ENCODE assay signal across 21 cellular contexts in the genomic region with DNA sequence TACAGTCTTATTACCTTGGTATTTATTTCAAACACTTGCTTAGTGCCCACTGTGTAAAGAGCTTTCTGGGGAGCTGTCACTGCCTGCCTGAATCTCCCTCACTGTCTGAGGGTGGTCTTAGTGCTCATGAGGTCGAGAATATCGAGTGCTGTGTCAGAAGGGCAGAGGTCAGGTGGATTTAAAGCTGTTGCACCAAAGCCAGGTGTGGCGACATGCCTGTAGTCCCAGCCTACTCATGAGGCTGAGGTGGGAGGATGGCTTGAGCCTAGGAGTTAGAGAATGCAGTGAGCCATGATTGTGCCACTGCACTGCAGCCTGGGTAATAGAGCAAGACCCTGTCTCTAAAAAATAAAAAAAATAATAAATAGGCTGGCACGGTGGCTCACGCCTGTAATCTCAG. TPM values are rescaled to one million over a fixed set of nuclear protein-coding genes. Genes with fewer than 3 reads are reported as not detected.
DNase-seq lines count a peak whose midpoint lies in the region; ATAC-seq, FAIRE-seq and TF ChIP-seq lines count a peak whose summit lies in the region.
"Had no signal": no experiment of that assay in that cellular context is flagged by ENCODE, and none has a peak within 500 bp of the region (broad histone marks: within the 10 kb centered on the region; RNA-seq: fewer than 3 reads in every experiment).

No MANE protein-coding gene starts in this region.

- H3K4me3 ChIP-seq in GM12878 (no peak overlapping the region), neural progenitor cell (no peak overlapping the region)
- H3K4me3 ChIP-seq: esophagus squamous epithelium, gastroesophageal sphincter, MG63, tibial artery had no signal

- H3K27me3 Mint-ChIP-seq in T-helper 2 cell treated with Interferon-gamma antibody and Interleukin-4, amounts not matched to agents 5 μg/mL and 100 μg/mL, for 36 hours (ENCODE audit: low read depth): no peaks in the 10 kb centered on the region
- no peaks in the 10 kb centered on the region for H3K27me3 Mint-ChIP-seq in H9 (ENCODE audit: low read depth)
- peaks cover 4% of the 10 kb centered on the region for H3K27me3 Mint-ChIP-seq in neural progenitor cell (ENCODE audit: insufficient read depth, low read depth)
- H3K27me3 Mint-ChIP-seq: activated naive CD4-positive, alpha-beta T cell treated with anti-CD3 and anti-CD28 coated beads, Interleukin-2, amount 50 U/mL, for 24 hours; memory B cell; stimulated activated naive CD8-positive, alpha-beta T cell treated with anti-CD3 and anti-CD28 coated beads, Interleukin-15, Interleukin-2, amounts not matched to agents 100 ng/mL and 50 ng/mL, for 24 hours had no signal

- peaks cover 43% of the 10 kb centered on the region for H3K36me3 Mint-ChIP-seq in T-helper 2 cell treated with Interferon-gamma antibody and Interleukin-4, amounts not matched to agents 5 μg/mL and 100 μg/mL, for 36 hours (ENCODE audit: low read depth)
- H3K36me3 Mint-ChIP-seq in H9 (ENCODE audit: insufficient read depth in 1 of 3, low read depth in 3 of 3): peaks cover 14 to 33% (median 25%) of the 10 kb centered on the region in 3 experiments
- H3K36me3 Mint-ChIP-seq in neural progenitor cell: peaks cover 35% of the 10 kb centered on the region

- no peak overlapping the region for H2BK5ac ChIP-seq in H9 (ENCODE audit: insufficient read length, low read length)

- H2AFZ ChIP-seq in H9 (ENCODE audit: low read length): no peak overlapping the region
- H2AFZ ChIP-seq in GM12878 (ENCODE audit: control insufficient read depth, low read depth, low read length): no peak overlapping the region
- H2AFZ ChIP-seq in neural progenitor cell (replicated peaks): no peak overlapping the region

- no peak overlapping the region for H2BK15ac ChIP-seq in H9 (ENCODE audit: low read depth, low read length)

- in situ Hi-C loops in GM12878 (cut with MboI) (no loop called here), KBM-7 (cut with MboI; ENCODE audit: low pct_unique_long_range_greater_than_20kb, low sequenced_read_pairs) (no loop called here)

- SMC1A ChIA-PET in GM12878 (lab: Charles Lee; ENCODE audit: uncharacterized antibody, unreplicated experiment): interaction anchor here (1.3 to 5.3 kb wide), 5 partner anchors 13 to 116 kb away, joined by 5 to 55 read pairs (median 7); no protein-coding TSS in a partner anchor

- POLR2A ChIA-PET in GM12878 (lab: Charles Lee): interaction anchor here (0.5 to 12.6 kb wide), 7 partner anchors 11 to 60 kb away, joined by 3 to 177 read pairs (median 6); partner anchors contain the start of genes CCM2 and MYO1G

- intact Hi-C loops in GM12878 (cut with micrococcal nuclease; ENCODE audit: unreplicated experiment): loop anchor here (10.0 kb wide), 1 partner anchor 386 kb away; no protein-coding TSS in a partner anchor

- H3K4me3 Mint-ChIP-seq in T-helper 2 cell treated with Interferon-gamma antibody and Interleukin-4, amounts not matched to agents 5 μg/mL and 100 μg/mL, for 36 hours: no peak overlapping the region
- H3K4me3 Mint-ChIP-seq in H9: no peak overlapping the region
- no peak overlapping the region for H3K4me3 Mint-ChIP-seq in neural progenitor cell
- H3K4me3 Mint-ChIP-seq: activated naive CD4-positive, alpha-beta T cell treated with anti-CD3 and anti-CD28 coated beads, Interleukin-2, amount 50 U/mL, for 24 hours; memory B cell; nephron; stimulated activated naive CD8-positive, alpha-beta T cell treated with anti-CD3 and anti-CD28 coated beads, Interleukin-15, Interleukin-2, amounts not matched to agents 100 ng/mL and 50 ng/mL, for 24 hours had no signal

- BruUV-seq in GM12878 (replicated peaks; lab: Mats Ljungman, UMichigan): no TSS peak

- CTCF ChIA-PET in GM12878 (lab: Yijun Ruan, JAX): interaction anchor here (1.3 to 2.3 kb wide), 3 partner anchors 13 to 47 kb away, joined by 6 to 8 read pairs (median 7); no protein-coding TSS in a partner anchor

- H3K9ac ChIP-seq in H9 (ENCODE audit: extremely low read depth, insufficient read length, low read length) (no peak overlapping the region), GM12878 (ENCODE audit: control insufficient read depth, insufficient read depth, low read length) (no peak overlapping the region), neural progenitor cell (no peak overlapping the region)

- peak overlapping the region; percentile 79 for H3K27ac Mint-ChIP-seq in T-helper 2 cell treated with Interferon-gamma antibody and Interleukin-4, amounts not matched to agents 5 μg/mL and 100 μg/mL, for 36 hours
- H3K27ac Mint-ChIP-seq in H9 (peak overlapping the region in 2 of 3 experiments; percentile 19 to 70; a peak in 5 of 7 replicates), neural progenitor cell (peak overlapping the region; percentile 34)

- no peak overlapping the region for H4K91ac ChIP-seq in H9 (ENCODE audit: insufficient read length, low read depth, low read length)

- H3K9me3 Mint-ChIP-seq in T-helper 2 cell treated with Interferon-gamma antibody and Interleukin-4, amounts not matched to agents 5 μg/mL and 100 μg/mL, for 36 hours: peaks cover 8% of the 10 kb centered on the region
- peaks cover 6 to 9% of the 10 kb centered on the region in 2 experiments; a peak in 4 of 5 replicates for H3K9me3 Mint-ChIP-seq in H9
- peaks cover 20% of the 10 kb centered on the region for H3K9me3 Mint-ChIP-seq in neural progenitor cell
- H3K9me3 Mint-ChIP-seq: activated naive CD4-positive, alpha-beta T cell treated with anti-CD3 and anti-CD28 coated beads, Interleukin-2, amount 50 U/mL, for 24 hours; stimulated activated naive CD8-positive, alpha-beta T cell treated with anti-CD3 and anti-CD28 coated beads, Interleukin-15, Interleukin-2, amounts not matched to agents 100 ng/mL and 50 ng/mL, for 24 hours had no signal

- no peak overlapping the region for H2BK20ac ChIP-seq in H9 (ENCODE audit: low read depth, low read length, poor library complexity, severe bottlenecking)

- H3T11ph ChIP-seq in H9 (ENCODE audit: low read length): no peak overlapping the region

- RAD21 ChIA-PET in GM12878 (lab: Charles Lee; ENCODE audit: unreplicated experiment): interaction anchor here (0.9 to 2.2 kb wide), 4 partner anchors 13 to 50 kb away, joined by 3 to 15 read pairs (median 4); partner anchors contain the start of gene MYO1G

- ATAC-seq in GM12878: peak; percentile 18; the same call in 2 of the 3 replicates
- ATAC-seq: gastroesophageal sphincter had no signal

- H3K27me3 ChIP-seq in H9 (ENCODE audit: insufficient read depth, low read length) (no peaks in the 10 kb centered on the region), GM12878 (replicated peaks in 1 of 2; ENCODE audit: control insufficient read depth in 2 of 2, insufficient read depth in 2 of 2, low read length in 1 of 2) (no peaks in the 10 kb centered on the region), neural progenitor cell (no peaks in the 10 kb centered on the region)
- H3K27me3 ChIP-seq: esophagus squamous epithelium, gastroesophageal sphincter, MG63, tibial artery had no signal

- no peak overlapping the region for H3K4ac ChIP-seq in H9 (ENCODE audit: low read depth, low read length)

- H3K27ac ChIP-seq in H9 (ENCODE audit: insufficient read length, low read depth, low read length) (no peak overlapping the region), GM12878 (ENCODE audit: control insufficient read depth, insufficient read depth) (peak overlapping the region; percentile 30; the same call in 1 of the 2 replicates), neural progenitor cell (no peak overlapping the region)
- H3K27ac ChIP-seq: esophagus squamous epithelium, gastroesophageal sphincter, tibial artery had no signal

- H4K20me1 ChIP-seq in H9 (ENCODE audit: control insufficient read depth, insufficient read depth, insufficient read length): no peaks in the 10 kb centered on the region
- H4K20me1 ChIP-seq in GM12878 (ENCODE audit: control insufficient read depth, insufficient read depth): no peaks in the 10 kb centered on the region
- peaks cover 10% of the 10 kb centered on the region for H4K20me1 ChIP-seq in neural progenitor cell (ENCODE audit: low read depth)

- no peaks in the 10 kb centered on the region for H3K79me1 ChIP-seq in H9 (ENCODE audit: insufficient read depth, low read depth, low read length, poor library complexity, severe bottlenecking)

- no peak overlapping the region for H4K5ac ChIP-seq in H9 (ENCODE audit: insufficient read length, low read depth, low read length)

- H3K4me1 Mint-ChIP-seq in T-helper 2 cell treated with Interferon-gamma antibody and Interleukin-4, amounts not matched to agents 5 μg/mL and 100 μg/mL, for 36 hours (ENCODE audit: low read depth): peaks cover 51% of the 10 kb centered on the region
- H3K4me1 Mint-ChIP-seq in H9: peaks cover 3% of the 10 kb centered on the region in 2 experiments
- H3K4me1 Mint-ChIP-seq in neural progenitor cell: peaks cover 3% of the 10 kb centered on the region

- DNase-seq in T-helper 2 cell treated with Interferon-gamma antibody and Interleukin-4, amounts not matched to agents 5 μg/mL and 100 μg/mL, for 36 hours (ENCODE audit: low spot score): no peak
- no peak for DNase-seq in T-helper 2 cell
- no peak for DNase-seq in H9
- DNase-seq in GM12878 (ENCODE audit: low read depth, low spot score): no peak
- no peak for DNase-seq in neural progenitor cell (ENCODE audit: low spot score)
- DNase-seq in NCI-H446 treated with DMSO at 0.1 percent for 48 hours (lab: John Stamatoyannopoulos, UW): no peak
- DNase-seq in RKO (ENCODE audit: low spot score): no peak
- DNase-seq in KBM-7: no peak
- DNase-seq: 8988T; effector memory CD4-positive, alpha-beta T cell; esophagus squamous epithelium; NCI-H526 treated with DMSO at 0.1 percent for 48 hours; posterior cingulate gyrus; SW 1271 had no signal

- TF ChIP-seq EP300 in GM12878 (IDR thresholded peaks at IDR 0.05; ENCODE audit: borderline replicate concordance in 1 of 2, control insufficient read depth in 1 of 2, low read depth in 2 of 2, low read length in 2 of 2): no peak

- H2BK12ac ChIP-seq in H9 (ENCODE audit: insufficient read length, low read depth, low read length): no peak overlapping the region

- H3F3A ChIP-seq in neural progenitor cell (ENCODE audit: low read depth): peaks cover 4% of the 10 kb centered on the region

- H4K8ac ChIP-seq in H9 (replicated peaks; ENCODE audit: insufficient read length, low read depth, low read length): no peak overlapping the region

- H3K23ac ChIP-seq in H9 (ENCODE audit: insufficient read length, low read depth, low read length): no peak overlapping the region

- H2BK120ac ChIP-seq in H9 (ENCODE audit: low read depth, low read length, poor library complexity, severe bottlenecking): no peak overlapping the region

- no peak overlapping the region for H3K18ac ChIP-seq in H9 (ENCODE audit: insufficient read length, low read depth, low read length)

- no peak overlapping the region for H3K56ac ChIP-seq in H9 (ENCODE audit: insufficient read length, low read depth, low read length)

- H3K23me2 ChIP-seq in H9 (ENCODE audit: insufficient read length, low read depth, low read length, poor library complexity, severe bottlenecking): no peaks in the 10 kb centered on the region

- TF ChIP-seq RAD21 in GM12878 (IDR thresholded peaks at IDR 0.05; ENCODE audit: insufficient read depth, low read depth, low read length): no peak

- no peak for TF ChIP-seq CTCF in H9 (conservative IDR thresholded peaks at IDR 0.05)
- TF ChIP-seq CTCF in GM12878 (IDR thresholded peaks at IDR 0.05 in 2 of 3, conservative IDR thresholded peaks at IDR 0.05 in 1 of 3; ENCODE audit: control insufficient read depth in 2 of 3, extremely low read depth in 1 of 3, insufficient read depth in 1 of 3, low read depth in 3 of 3, low read length in 3 of 3): no peak
- no peak for TF ChIP-seq CTCF in neural progenitor cell (IDR thresholded peaks at IDR 0.05)

- H3K4me2 ChIP-seq in H9 (ENCODE audit: insufficient read depth, insufficient read length, low read length) (no peak overlapping the region), GM12878 (ENCODE audit: control insufficient read depth, insufficient read depth) (peak overlapping the region; percentile 38; the same call in 1 of the 2 replicates), neural progenitor cell (no peak overlapping the region)

- H3K36me3 ChIP-seq in GM12878 (ENCODE audit: control insufficient read depth in 2 of 2, insufficient read depth in 2 of 2, low read length in 1 of 2) (no peaks in the 10 kb centered on the region; a peak in 1 of 4 replicates), neural progenitor cell (peaks cover 4% of the 10 kb centered on the region)
- H3K36me3 ChIP-seq: gastroesophageal sphincter, tibial artery had no signal

- H3K79me2 ChIP-seq in H9 (ENCODE audit: insufficient read depth, low read length) (no peaks in the 10 kb centered on the region), GM12878 (ENCODE audit: control insufficient read depth, insufficient read depth, low read length) (peaks cover 27% of the 10 kb centered on the region), neural progenitor cell (ENCODE audit: low read depth) (peaks cover 92% of the 10 kb centered on the region)

- H3K9me3 ChIP-seq in H9 (ENCODE audit: control insufficient read depth, low read depth, low read length) (no peaks in the 10 kb centered on the region), GM12878 (replicated peaks; ENCODE audit: control insufficient read depth, insufficient read depth, low read length) (no peaks in the 10 kb centered on the region; the same call in 2 of the 3 replicates), neural progenitor cell (ENCODE audit: low read depth) (no peaks in the 10 kb centered on the region)
- H3K9me3 ChIP-seq: esophagus squamous epithelium, gastroesophageal sphincter, MG63, tibial artery had no signal

- H3K14ac ChIP-seq in H9 (ENCODE audit: insufficient read depth, low read length): no peak overlapping the region

- TF ChIP-seq POLR2A in GM12878 (IDR thresholded peaks at IDR 0.05; ENCODE audit: low read depth, low read length): no peak

- H3K4me1 ChIP-seq in H9 (ENCODE audit: insufficient read depth, low read length) (no peaks in the 10 kb centered on the region), GM12878 (ENCODE audit: control insufficient read depth, insufficient read depth, low read length) (peaks cover 16% of the 10 kb centered on the region), neural progenitor cell (no peaks in the 10 kb centered on the region)
- H3K4me1 ChIP-seq: gastroesophageal sphincter, tibial artery had no signal

- FAIRE-seq in GM12878 (lab: Jason Lieb, UNC): no peak

- no peak overlapping the region for H2AK5ac ChIP-seq in H9 (ENCODE audit: insufficient read length, low read length)

- no CpG with 5 or more reads among the region's 5 CpGs for WGBS in H9 (ENCODE audit: extremely low coverage, insufficient read length, low lambda C conversion rate)
- 68% methylated on average over 5 of the region's 5 CpGs for WGBS in GM12878 (ENCODE audit: insufficient coverage, insufficient replicate concordance, low lambda C conversion rate, missing lambda C conversion rate)

RNA-seq across cellular contexts. Expression of gene CCM2, which starts 20.9 kb away (rescaled TPM):
- total RNA-seq in H9 (2021): 30.4 and 30.5 TPM in 2 replicates
- total RNA-seq in GM12878 (2013; cell fraction: nucleolus; rRNA removed): 36.2 and 40.0 TPM in 2 replicates
- 71.6 and 74.7 TPM in 2 replicates for total RNA-seq in GM12878 (2014; rRNA removed)
- total RNA-seq in GM12878 (2014; rRNA removed; fragmentation: Illumina TruSeq; extraction: Trizol): 34.3 and 35.6 TPM in 2 replicates
- total RNA-seq in GM12878 (2021): 61.2 and 61.6 TPM in 2 replicates
- polyA plus RNA-seq in GM12878 (2011; ENCODE audit: low read depth): 25.8 TPM
- polyA plus RNA-seq in GM12878 (2011; rRNA removed): 22.5 and 30.2 TPM in 2 replicates
- polyA plus RNA-seq in GM12878 (2011; cell fraction: cytosol; rRNA removed): 45.3 and 56.3 TPM in 2 replicates
- polyA plus RNA-seq in GM12878 (2011; cell fraction: nucleus; rRNA removed): 67.7 and 71.7 TPM in 2 replicates
- polyA plus RNA-seq in GM12878 (2012): 51.5 and 60.9 TPM in 2 replicates
- 19.1 and 36.2 TPM in 2 replicates for polyA plus RNA-seq in GM12878 (2014; fragmentation: Illumina TruSeq; extraction: Trizol)
- 1 to 10 TPM in 1 of 2 experiments, under 1 TPM in 1; 1.00 to 4.1 TPM for polyA plus RNA-seq in GM12878 (2014; fragmentation: Nextera tagmentation; extraction: Ambion mirVana)
- 70.8 and 73.7 TPM in 2 replicates for polyA plus RNA-seq in GM12878 (2014; rRNA removed)
- 10 to 100 TPM; 75.2 to 82.3 TPM for polyA plus RNA-seq in GM12878 (2016; fragmentation: Nextera tagmentation; extraction: Ambion mirVana)
- polyA minus RNA-seq in GM12878 (2011; rRNA and poly(A)+ RNA removed): 31.6 and 47.1 TPM in 2 replicates
- polyA minus RNA-seq in GM12878 (2011; cell fraction: cytosol; rRNA and poly(A)+ RNA removed): 18.2 and 29.1 TPM in 2 replicates
- polyA minus RNA-seq in GM12878 (2011; cell fraction: nucleus; rRNA and poly(A)+ RNA removed): 15.1 and 19.7 TPM in 2 replicates
- 21.8 and 37.5 TPM in 2 replicates for total RNA-seq in neural progenitor cell (ENCODE audit: low replicate concordance)

RNA-seq across cellular contexts. Expression of gene MYO1G, which starts 42.1 kb away (rescaled TPM):
- total RNA-seq in H9 (2021): 0.55 and 0.57 TPM in 2 replicates
- 406 and 444 TPM in 2 replicates for total RNA-seq in GM12878 (2013; cell fraction: nucleolus; rRNA removed)
- 154 and 176 TPM in 2 replicates for total RNA-seq in GM12878 (2014; rRNA removed)
- 63.7 and 66.1 TPM in 2 replicates for total RNA-seq in GM12878 (2014; rRNA removed; fragmentation: Illumina TruSeq; extraction: Trizol)
- 224 and 232 TPM in 2 replicates for total RNA-seq in GM12878 (2021)
- 91.4 TPM for polyA plus RNA-seq in GM12878 (2011; ENCODE audit: low read depth)
- 54.3 and 118 TPM in 2 replicates for polyA plus RNA-seq in GM12878 (2011; rRNA removed)
- 111 and 152 TPM in 2 replicates for polyA plus RNA-seq in GM12878 (2011; cell fraction: cytosol; rRNA removed)
- polyA plus RNA-seq in GM12878 (2011; cell fraction: nucleus; rRNA removed): 518 and 587 TPM in 2 replicates
- polyA plus RNA-seq in GM12878 (2012): 195 and 215 TPM in 2 replicates
- 36.1 and 77.2 TPM in 2 replicates for polyA plus RNA-seq in GM12878 (2014; fragmentation: Illumina TruSeq; extraction: Trizol)
- 1 to 10 TPM; 1.8 to 3.3 TPM for polyA plus RNA-seq in GM12878 (2014; fragmentation: Nextera tagmentation; extraction: Ambion mirVana)
- 150 and 184 TPM in 2 replicates for polyA plus RNA-seq in GM12878 (2014; rRNA removed)
- 100 to 1,000 TPM; 185 to 216 TPM for polyA plus RNA-seq in GM12878 (2016; fragmentation: Nextera tagmentation; extraction: Ambion mirVana)
- polyA minus RNA-seq in GM12878 (2011; rRNA and poly(A)+ RNA removed): 230 and 324 TPM in 2 replicates
- 97.1 and 110 TPM in 2 replicates for polyA minus RNA-seq in GM12878 (2011; cell fraction: cytosol; rRNA and poly(A)+ RNA removed)
- 238 and 294 TPM in 2 replicates for polyA minus RNA-seq in GM12878 (2011; cell fraction: nucleus; rRNA and poly(A)+ RNA removed)
- total RNA-seq in neural progenitor cell (ENCODE audit: low replicate concordance): 0.03 TPM in 1 of 2 replicates, not detected in the other

Comparison
In these comparisons a context has a peak if more than half of its experiments do, and no peak if none do; other contexts are left out.
1. RNA of gene MYO1G, which starts 42.1 kb away (total RNA-seq): 63.7 to 444 TPM in GM12878; 0.55 to 0.57 TPM in H9 and 0.03 TPM in neural progenitor cell; every median in the first group is over 10 times any median in the second.
2. Peak in every context shown above with its lines, with median percentiles within 50 percentile points of each other: H3K27ac Mint-ChIP-seq.